22 cellular contexts compared by ENCODE assay signal in genomic region chr7:121777672-121778071, GRCh38.
"Had no signal": no experiment of that assay in that cellular context is flagged by ENCODE, and none has a peak within 500 bp of the region (broad histone marks: within the 10 kb centered on the region; RNA-seq: fewer than 3 reads in every experiment).

No MANE protein-coding gene starts in this region.

- ATAC-seq: HepG2 had no signal

- H3K4me1 ChIP-seq: SJSA1 had no signal

- H3K36me3 ChIP-seq: MG63, SJSA1 had no signal

- H3K27ac ChIP-seq: SJSA1, SK-N-MC had no signal

- DNase-seq: IMR-90, Karpas-422, KG1, MG63, NCI-H1092 treated with DMSO at 0.1 percent for 48 hours, NCI-H1436, NCI-H187, NCI-H2029, NCI-H2081 treated with DMSO at 0.1 percent for 48 hours, NCI-H2171, NCI-H226, NCI-H446, NCI-H510A, NCI-H524 treated with DMSO at 0.1 percent for 48 hours, NCI-H69, NCI-H774, Right ventricle myocardium superior, RPMI8226, SIG-M5 had no signal

- H3K27me3 ChIP-seq: SJSA1 had no signal

- H3K4me3 ChIP-seq: MG63, SJSA1, SK-N-MC had no signal
